In genomic region chr19:16860118-16860517, GRCh38 we compare ENCODE assay signal across 13 cellular contexts. TPM values are rescaled to one million over a fixed set of nuclear protein-coding genes. Genes with fewer than 3 reads are reported as not detected.
"Had no signal": no experiment of that assay in that cellular context is flagged by ENCODE, and none has a peak within 500 bp of the region (broad histone marks: within the 10 kb centered on the region; RNA-seq: fewer than 3 reads in every experiment).

No MANE protein-coding gene starts in this region.

- ATAC-seq: left cardiac atrium; lower lobe of right lung; naive thymus-derived CD4-positive, alpha-beta T cell had no signal

- H3K4me3 ChIP-seq: coronary artery, lower lobe of right lung, sigmoid colon had no signal

- H3K9me3 ChIP-seq: lower lobe of right lung, sigmoid colon had no signal

- H3K27ac ChIP-seq: coronary artery, lower lobe of right lung, sigmoid colon had no signal

- DNase-seq: activated CD4-positive, alpha-beta T cell treated with anti-CD3 and anti-CD28 coated beads, Interleukin-2, amount 10 ng/mL, durations not matched to agents 24 days and 14 days; activated effector memory CD4-positive, alpha-beta T cell treated with Interleukin-2 at 50 U/mL for 16 hours; central memory CD4-positive, alpha-beta T cell; effector CD4-positive, alpha-beta T cell; immature natural killer cell; left cardiac atrium; lower lobe of right lung; midbrain; naive thymus-derived CD4-positive, alpha-beta T cell; sigmoid colon; stimulated activated CD4-positive, alpha-beta T cell treated with anti-CD3 and anti-CD28 coated beads, Interleukin-12 subunit alpha, Interleukin-12 subunit beta, amount 100 ng/mL, for 4 hours; stimulated activated naive CD4-positive, alpha-beta T cell had no signal

- H3K27me3 ChIP-seq: sigmoid colon had no signal

- H3K4me1 ChIP-seq: sigmoid colon had no signal

RNA-seq across cellular contexts. Expression of gene F2RL3, which starts 28.7 kb away (rescaled TPM):
- total RNA-seq: activated CD4-positive, alpha-beta T cell treated with anti-CD3 and anti-CD28 coated beads, Interleukin-2, amount 10 ng/mL, durations not matched to agents 24 days and 14 days had no signal
- polyA plus RNA-seq: naive thymus-derived CD4-positive, alpha-beta T cell had no signal
